ENCODE assay signal across 9 cellular contexts in the genomic region with DNA sequence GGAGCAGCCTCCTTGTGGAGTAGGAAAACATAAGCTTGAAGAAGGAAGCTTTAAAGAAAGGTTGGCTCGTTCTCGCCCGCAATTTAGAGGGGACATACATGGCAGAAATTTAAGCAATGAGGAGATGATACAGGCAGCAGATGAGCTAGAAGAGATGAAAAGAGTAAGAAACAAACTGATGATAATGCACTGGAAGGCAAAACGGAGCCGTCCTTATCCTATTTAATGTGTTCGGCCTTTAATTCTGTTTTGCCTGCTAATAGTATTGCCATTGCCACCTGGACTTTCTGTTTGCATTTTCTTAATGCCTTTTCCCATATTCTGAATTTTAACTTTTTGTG. TPM values are rescaled to one million over a fixed set of nuclear protein-coding genes. Genes with fewer than 3 reads are reported as not detected.
A peak's percentile ranks its signal among the peaks of the same experiment; 100 is the strongest.
DNase-seq lines count a peak whose midpoint lies in the region; ATAC-seq and TF ChIP-seq lines count a peak whose summit lies in the region.
"Had no signal": no experiment of that assay in that cellular context is flagged by ENCODE, and none has a peak within 500 bp of the region (broad histone marks: within the 10 kb centered on the region; RNA-seq: fewer than 3 reads in every experiment).

No MANE protein-coding gene starts in this region.

- no peaks in the 10 kb centered on the region for H3K36me3 ChIP-seq in skeletal muscle satellite cell (ENCODE audit: insufficient read depth, low read length)

- H3K27me3 ChIP-seq in foreskin keratinocyte (no peaks in the 10 kb centered on the region), skeletal muscle satellite cell (ENCODE audit: control insufficient read depth, insufficient read depth, low read length) (no peaks in the 10 kb centered on the region)

- no peak for DNase-seq in foreskin keratinocyte
- no peak for DNase-seq in EL
- no peak for DNase-seq in activated CD4-positive, alpha-beta T cell treated with anti-CD3 and anti-CD28 coated beads, Interleukin-2, amount 50 U/mL, for 4 hours
- DNase-seq in MV-4-11 (lab: John Stamatoyannopoulos, UW), result no peak

- H3K9ac ChIP-seq in skeletal muscle satellite cell (ENCODE audit: low read depth, low read length), result peak overlapping the region; percentile 94

- TF ChIP-seq CTCF in VCaP (conservative IDR thresholded peaks at IDR 0.05), result no peak
- no peak for TF ChIP-seq CTCF in foreskin keratinocyte (conservative IDR thresholded peaks at IDR 0.05)

- peak overlapping the region; percentile 79 for H3K4me3 ChIP-seq in skeletal muscle satellite cell (ENCODE audit: low read length)

- no peaks in the 10 kb centered on the region for H3K9me3 ChIP-seq in skeletal muscle satellite cell (replicated peaks; ENCODE audit: low read length)

- peak overlapping the region; percentile 86 for H3K4me2 ChIP-seq in skeletal muscle satellite cell (ENCODE audit: low read length)

- H3K27ac ChIP-seq in VCaP (peak overlapping the region; percentile 78), foreskin keratinocyte (peak overlapping the region; percentile 34)
- H3K27ac ChIP-seq: HL-60 had no signal

- peaks cover 5% of the 10 kb centered on the region for H3K4me1 ChIP-seq in foreskin keratinocyte
- H3K4me1 ChIP-seq in skeletal muscle satellite cell (ENCODE audit: control insufficient read depth, insufficient read depth, low read length), result peaks cover 4% of the 10 kb centered on the region

- ATAC-seq in GM21423 (IDR thresholded peaks at IDR 0.05; ENCODE audit: unreplicated experiment) (peak; percentile 14), foreskin keratinocyte (no peak), HG03139 (IDR thresholded peaks at IDR 0.05; ENCODE audit: unreplicated experiment) (no peak)

RNA-seq across cellular contexts. Expression of a gene that starts 1.4 kb away (rescaled TPM):
- total RNA-seq in foreskin keratinocyte, result 12.6 and 13.4 TPM in 2 replicates
- 11.6 and 13.9 TPM in 2 replicates for polyA plus RNA-seq in foreskin keratinocyte
- total RNA-seq in skeletal muscle satellite cell (2012; rRNA removed), result 19.9 and 22.6 TPM in 2 replicates

RNA-seq across cellular contexts. Expression of a gene that starts 22.4 kb away (rescaled TPM):
- 31.7 and 46.4 TPM in 2 replicates for total RNA-seq in foreskin keratinocyte
- polyA plus RNA-seq in foreskin keratinocyte, result 60.8 and 67.7 TPM in 2 replicates
- 5.2 and 9.4 TPM in 2 replicates for total RNA-seq in skeletal muscle satellite cell (2012; rRNA removed)

RNA-seq across cellular contexts. Expression of a gene that starts 44.8 kb away (rescaled TPM):
- 85.7 and 101 TPM in 2 replicates for total RNA-seq in foreskin keratinocyte
- 146 and 159 TPM in 2 replicates for polyA plus RNA-seq in foreskin keratinocyte
- total RNA-seq in skeletal muscle satellite cell (2012; rRNA removed), result 24.7 and 33.2 TPM in 2 replicates

RNA-seq across cellular contexts. Expression of a gene that starts 56.4 kb away (rescaled TPM):
- total RNA-seq in foreskin keratinocyte, result 375 and 426 TPM in 2 replicates
- polyA plus RNA-seq in foreskin keratinocyte, result 213 and 226 TPM in 2 replicates
- 966 and 1,232 TPM in 2 replicates for total RNA-seq in skeletal muscle satellite cell (2012; rRNA removed)
